ENCODE assay signal across 15 cellular contexts in genomic region chr1:212685429-212685828, GRCh38. TPM values are rescaled to one million over a fixed set of nuclear protein-coding genes. Genes with fewer than 3 reads are reported as not detected.
DNase-seq lines count a peak whose midpoint lies in the region; ATAC-seq and TF ChIP-seq lines count a peak whose summit lies in the region.
"Had no signal": no experiment of that assay in that cellular context is flagged by ENCODE, and none has a peak within 500 bp of the region (broad histone marks: within the 10 kb centered on the region; RNA-seq: fewer than 3 reads in every experiment).

No MANE protein-coding gene starts in this region.

- POLR2A ChIA-PET in HEK293 (lab: Yijun Ruan, JAX) (no interaction called here), PC-9 (lab: Charles Lee; ENCODE audit: unreplicated experiment) (no interaction called here)
- POLR2A ChIA-PET in activated naive CD8-positive, alpha-beta T cell treated with anti-CD3 and anti-CD28 coated beads, Interleukin-2, amount 10 ng/mL, durations not matched to agents 7 days and 5 days (lab: Charles Lee): no interaction called here

- no peak overlapping the region for H2AFZ ChIP-seq in PC-9

- no peaks in the 10 kb centered on the region for H3K79me2 ChIP-seq in PC-9 (ENCODE audit: low read depth)

- CTCF ChIA-PET in HEK293 (lab: Yijun Ruan, JAX): no interaction called here
- CTCF ChIA-PET in PC-9 (lab: Charles Lee): no interaction called here

- no peaks in the 10 kb centered on the region for H3K9me3 Mint-ChIP-seq in activated naive CD8-positive, alpha-beta T cell treated with anti-CD3 and anti-CD28 coated beads, Interleukin-2, amount 10 ng/mL, durations not matched to agents 7 days and 5 days
- H3K9me3 Mint-ChIP-seq in osteocyte (ENCODE audit: unreplicated experiment): no peaks in the 10 kb centered on the region
- H3K9me3 Mint-ChIP-seq: CD8-positive, alpha-beta memory T cell had no signal

- H3K4me3 ChIP-seq in right atrium auricular region: no peak overlapping the region
- no peak overlapping the region for H3K4me3 ChIP-seq in HEK293 (ENCODE audit: low read depth, low read length)
- no peak overlapping the region for H3K4me3 ChIP-seq in PC-9
- H3K4me3 ChIP-seq: A549, K562 had no signal

- peak overlapping the region; percentile 31 for H3K4me3 Mint-ChIP-seq in activated naive CD8-positive, alpha-beta T cell treated with anti-CD3 and anti-CD28 coated beads, Interleukin-2, amount 10 ng/mL, durations not matched to agents 7 days and 5 days
- H3K4me3 Mint-ChIP-seq in osteocyte (ENCODE audit: unreplicated experiment): no peak overlapping the region

- TF ChIP-seq CTCF in right atrium auricular region (IDR thresholded peaks at IDR 0.05) (no peak), HEK293 (tag by site-specific recombination; IDR thresholded peaks at IDR 0.05) (no peak), osteocyte (IDR thresholded peaks at IDR 0.05) (no peak), PC-9 (conservative IDR thresholded peaks at IDR 0.05) (no peak)

- H3K27me3 ChIP-seq in right atrium auricular region (no peaks in the 10 kb centered on the region), PC-9 (ENCODE audit: insufficient read depth, low read depth) (peaks cover 44% of the 10 kb centered on the region)

- no peaks in the 10 kb centered on the region for H4K20me1 ChIP-seq in PC-9 (ENCODE audit: insufficient read depth)

- H3K27ac ChIP-seq in right atrium auricular region: no peak overlapping the region
- no peak overlapping the region for H3K27ac ChIP-seq in HEK293 (ENCODE audit: extremely low read depth, low read depth, low read length)
- no peak overlapping the region for H3K27ac ChIP-seq in PC-9
- H3K27ac ChIP-seq: A549 had no signal

- H3K4me1 Mint-ChIP-seq in activated naive CD8-positive, alpha-beta T cell treated with anti-CD3 and anti-CD28 coated beads, Interleukin-2, amount 10 ng/mL, durations not matched to agents 7 days and 5 days: peaks cover 54% of the 10 kb centered on the region
- no peaks in the 10 kb centered on the region for H3K4me1 Mint-ChIP-seq in osteocyte (ENCODE audit: unreplicated experiment)

- H3K4me1 ChIP-seq in right atrium auricular region (no peaks in the 10 kb centered on the region), HEK293 (ENCODE audit: control insufficient read depth, insufficient read depth, low read length) (no peaks in the 10 kb centered on the region), PC-9 (replicated peaks; ENCODE audit: insufficient read depth) (no peaks in the 10 kb centered on the region)

- H3K9me3 ChIP-seq in right atrium auricular region: no peaks in the 10 kb centered on the region
- no peaks in the 10 kb centered on the region for H3K9me3 ChIP-seq in HEK293 (ENCODE audit: control insufficient read depth, insufficient read depth, low read depth, low read length)
- no peaks in the 10 kb centered on the region for H3K9me3 ChIP-seq in PC-9 (ENCODE audit: insufficient read depth, low read depth)
- H3K9me3 ChIP-seq: A549 had no signal

- H3F3A ChIP-seq in PC-9 (ENCODE audit: insufficient read depth, low read depth): no peaks in the 10 kb centered on the region

- H3K36me3 ChIP-seq in right atrium auricular region: no peaks in the 10 kb centered on the region
- H3K36me3 ChIP-seq in HEK293 (ENCODE audit: control insufficient read depth in 2 of 2, insufficient read depth in 1 of 2, low read length in 2 of 2): peaks cover 0 to 4% of the 10 kb centered on the region in 2 experiments; a peak in 1 of 3 replicates
- H3K36me3 ChIP-seq in PC-9 (ENCODE audit: low read depth): no peaks in the 10 kb centered on the region

- intact Hi-C loops in Right ventricle myocardium inferior (cut with DNase I) (no loop called here), PC-9 (cut with micrococcal nuclease; ENCODE audit: unreplicated experiment) (no loop called here)

- peak overlapping the region; percentile 81 for H3K27ac Mint-ChIP-seq in activated naive CD8-positive, alpha-beta T cell treated with anti-CD3 and anti-CD28 coated beads, Interleukin-2, amount 10 ng/mL, durations not matched to agents 7 days and 5 days
- no peak overlapping the region for H3K27ac Mint-ChIP-seq in osteocyte (ENCODE audit: unreplicated experiment)

- H3K36me3 Mint-ChIP-seq in activated naive CD8-positive, alpha-beta T cell treated with anti-CD3 and anti-CD28 coated beads, Interleukin-2, amount 10 ng/mL, durations not matched to agents 7 days and 5 days: peaks cover 19% of the 10 kb centered on the region
- H3K36me3 Mint-ChIP-seq in osteocyte (ENCODE audit: unreplicated experiment): peaks cover 2% of the 10 kb centered on the region
- H3K36me3 Mint-ChIP-seq: CD8-positive, alpha-beta memory T cell had no signal

- no peaks in the 10 kb centered on the region for H3K9me2 ChIP-seq in PC-9 (ENCODE audit: insufficient read depth)

- no peaks in the 10 kb centered on the region for H3K27me3 Mint-ChIP-seq in activated naive CD8-positive, alpha-beta T cell treated with anti-CD3 and anti-CD28 coated beads, Interleukin-2, amount 10 ng/mL, durations not matched to agents 7 days and 5 days
- peaks cover 5% of the 10 kb centered on the region for H3K27me3 Mint-ChIP-seq in osteocyte (ENCODE audit: unreplicated experiment)

- no TSS peak for BruUV-seq in PC-9 (replicated peaks; lab: Mats Ljungman, UMichigan)

- peak; percentile 45 for ATAC-seq in Right ventricle myocardium inferior
- no peak for ATAC-seq in activated naive CD8-positive, alpha-beta T cell treated with anti-CD3 and anti-CD28 coated beads, Interleukin-2, amount 10 ng/mL, durations not matched to agents 7 days and 5 days (ENCODE audit: low read depth)
- ATAC-seq: A549 had no signal

- no peak for DNase-seq in Right ventricle myocardium inferior (ENCODE audit: missing footprints)
- DNase-seq in right atrium auricular region (ENCODE audit: low spot score): no peak
- no peak for DNase-seq in activated naive CD8-positive, alpha-beta T cell treated with anti-CD3 and anti-CD28 coated beads, Interleukin-2, amount 10 ng/mL, durations not matched to agents 7 days and 5 days
- DNase-seq in osteocyte (ENCODE audit: extremely low spot score, unreplicated experiment): peak; percentile 48
- DNase-seq in PC-9: no peak
- DNase-seq in DMS153 (lab: John Stamatoyannopoulos, UW): no peak
- DNase-seq: CD8-positive, alpha-beta memory T cell; NCI-H1092 treated with DMSO at 0.1 percent for 48 hours; NCI-H146; NCI-H2029 treated with DMSO at 0.1 percent for 48 hours; NCI-H2171; SHP77 treated with DMSO at 0.1 percent for 48 hours had no signal

- H3K4me2 ChIP-seq in PC-9: no peak overlapping the region
- H3K4me2 ChIP-seq: A549 had no signal

TF ChIP-seq in HEK293, 187 proteins besides CTCF, POLR2A, EP300 and RAD21:
- TF ChIP-seq ZNF184 (tag by site-specific recombination; IDR thresholded peaks at IDR 0.05): no peak
- peak; percentile 33; the same call in 1 of the 2 replicates for TF ChIP-seq PRDM10 (tag by site-specific recombination; IDR thresholded peaks at IDR 0.05)

RNA-seq across cellular contexts. Expression of gene BATF3, which starts 14.2 kb away (rescaled TPM):
- total RNA-seq in Right ventricle myocardium inferior (1.2 TPM), right atrium auricular region (1 to 10 TPM in 1 of 2 donors, under 1 TPM in 1; 0.96 to 3.3 TPM), osteocyte (0.56 and 0.71 TPM in 2 replicates), PC-9 (2021) (0.50 and 1.3 TPM in 2 replicates)
- total RNA-seq in activated naive CD8-positive, alpha-beta T cell treated with anti-CD3 and anti-CD28 coated beads, Interleukin-2, amount 10 ng/mL, durations not matched to agents 7 days and 5 days: 10 to 100 TPM in 1 of 2 experiments, 1 to 10 TPM in 1; 9.8 to 13.2 TPM
